13 cellular contexts compared by ENCODE assay signal in genomic region chr16:51416921-51417320, GRCh38.
"Had no signal": no experiment of that assay in that cellular context is flagged by ENCODE, and none has a peak within 500 bp of the region (broad histone marks: within the 10 kb centered on the region; RNA-seq: fewer than 3 reads in every experiment).

No MANE protein-coding gene starts in this region.

- H3K27ac Mint-ChIP-seq: activated CD4-positive, alpha-beta T cell treated with anti-CD3 and anti-CD28 coated beads, Interleukin-2, amount 10 ng/mL, durations not matched to agents 7 days and 5 days; activated T-helper 1 cell treated with anti-CD3 and anti-CD28 coated beads, Interleukin-12 subunit alpha, Interleukin-12 subunit beta, Interleukin-2, Interleukin-4 antibody, amounts not matched to agents 30 ng/mL and 10 ng/mL and 1 ng/mL, durations not matched to agents 14 hours and 24 hours and 36 hours; naive B cell; neural progenitor cell had no signal

- H3K4me1 Mint-ChIP-seq: activated CD4-positive, alpha-beta T cell treated with anti-CD3 and anti-CD28 coated beads, Interleukin-2, amount 10 ng/mL, durations not matched to agents 7 days and 5 days; naive B cell had no signal

- H3K9me3 ChIP-seq: esophagus muscularis mucosa, thyroid gland had no signal

- DNase-seq: activated CD4-positive, alpha-beta T cell treated with anti-CD3 and anti-CD28 coated beads, Interleukin-2, amount 10 ng/mL, durations not matched to agents 7 days and 5 days; activated CD8-positive, alpha-beta memory T cell treated with anti-CD3 and anti-CD28 coated beads for 24 hours; aorta; cortex of kidney; effector CD4-positive, alpha-beta T cell; islet precursor cell; mammary epithelial cell; naive B cell; stimulated activated CD4-positive, alpha-beta T cell treated with anti-CD3 and anti-CD28 coated beads, Interleukin-1b, Interleukin-23, amount 100 ng/mL, for 48 hours; thyroid gland had no signal

- H3K36me3 Mint-ChIP-seq: naive B cell, neural progenitor cell had no signal

- H3K4me2 ChIP-seq: neural progenitor cell had no signal

- H3K4me1 ChIP-seq: esophagus muscularis mucosa, thyroid gland had no signal

- H3K27me3 ChIP-seq: neural progenitor cell, thyroid gland had no signal

- H2AFZ ChIP-seq: neural progenitor cell had no signal

- H3K4me3 ChIP-seq: esophagus muscularis mucosa, neural progenitor cell, thyroid gland had no signal

- H3K4me3 Mint-ChIP-seq: activated CD4-positive, alpha-beta T cell treated with anti-CD3 and anti-CD28 coated beads, Interleukin-2, amount 10 ng/mL, durations not matched to agents 7 days and 5 days; activated T-helper 1 cell treated with anti-CD3 and anti-CD28 coated beads, Interleukin-12 subunit alpha, Interleukin-12 subunit beta, Interleukin-2, Interleukin-4 antibody, amounts not matched to agents 30 ng/mL and 10 ng/mL and 1 ng/mL, durations not matched to agents 14 hours and 24 hours and 36 hours; naive B cell; neural progenitor cell had no signal

- H3K27me3 Mint-ChIP-seq: activated CD4-positive, alpha-beta T cell treated with anti-CD3 and anti-CD28 coated beads, Interleukin-2, amount 10 ng/mL, durations not matched to agents 7 days and 5 days; naive B cell had no signal

- H3K27ac ChIP-seq: esophagus muscularis mucosa, neural progenitor cell, thyroid gland had no signal

- H3K9ac ChIP-seq: neural progenitor cell had no signal

- H3K36me3 ChIP-seq: esophagus muscularis mucosa, neural progenitor cell, thyroid gland had no signal

- H3K9me3 Mint-ChIP-seq: activated CD4-positive, alpha-beta T cell treated with anti-CD3 and anti-CD28 coated beads, Interleukin-2, amount 10 ng/mL, durations not matched to agents 7 days and 5 days; activated T-helper 1 cell treated with anti-CD3 and anti-CD28 coated beads, Interleukin-12 subunit alpha, Interleukin-12 subunit beta, Interleukin-2, Interleukin-4 antibody, amounts not matched to agents 30 ng/mL and 10 ng/mL and 1 ng/mL, durations not matched to agents 14 hours and 24 hours and 36 hours had no signal
